ENCODE assay signal across 15 cellular contexts in the genomic region with DNA sequence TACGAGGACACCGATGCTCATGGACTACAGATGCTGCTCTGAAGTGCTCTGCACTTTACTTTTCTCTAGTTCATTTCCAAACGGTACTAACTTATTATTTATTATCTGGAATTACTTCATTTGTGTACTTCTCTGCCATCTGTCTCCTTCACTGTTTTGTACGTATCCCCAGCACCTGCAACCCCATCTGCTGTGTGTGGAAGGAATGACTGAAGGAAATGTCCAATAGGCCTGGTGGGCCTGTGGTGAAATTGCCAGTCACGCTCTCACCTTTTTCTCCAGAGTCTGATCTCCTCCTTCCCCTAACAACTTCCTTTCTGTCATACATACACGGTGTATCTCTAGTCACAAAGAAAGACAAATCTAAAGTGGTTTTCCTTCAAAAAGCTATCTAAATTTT. TPM values are rescaled to one million over a fixed set of nuclear protein-coding genes. Genes with fewer than 3 reads are reported as not detected.
DNase-seq lines count a peak whose midpoint lies in the region; ATAC-seq and FAIRE-seq lines count a peak whose summit lies in the region.
"Had no signal": no experiment of that assay in that cellular context is flagged by ENCODE, and none has a peak within 500 bp of the region (broad histone marks: within the 10 kb centered on the region; RNA-seq: fewer than 3 reads in every experiment).

No MANE protein-coding gene starts in this region.

- H3K27ac Mint-ChIP-seq in activated T-cell treated with anti-CD3 and anti-CD28 coated beads, Interleukin-2, amount 50 U/mL, for 72 hours: peak overlapping the region; percentile 62
- H3K27ac Mint-ChIP-seq in activated T-helper 1 cell treated with anti-CD3 and anti-CD28 coated beads, Interleukin-12 subunit alpha, Interleukin-12 subunit beta, Interleukin-2, Interleukin-4 antibody, amounts not matched to agents 30 ng/mL and 10 ng/mL and 1 ng/mL, durations not matched to agents 14 hours and 24 hours and 36 hours: peak overlapping the region; percentile 8
- peak overlapping the region; percentile 81 for H3K27ac Mint-ChIP-seq in stimulated activated memory B cell treated with anti-CD40 and anti-IgM and Interleukin-4, amounts not matched to agents 10 μg/mL and 1 μg/mL and 100 μg/mL, for 72 hours
- H3K27ac Mint-ChIP-seq: HFFc6 had no signal

- no peaks in the 10 kb centered on the region for H3K27me3 Mint-ChIP-seq in activated T-cell treated with anti-CD3 and anti-CD28 coated beads, Interleukin-2, amount 50 U/mL, for 72 hours (ENCODE audit: low read depth)
- no peaks in the 10 kb centered on the region for H3K27me3 Mint-ChIP-seq in activated T-cell treated with anti-CD3 and anti-CD28 coated beads, Interleukin-2, amount 50 U/mL, for 4 hours (ENCODE audit: low read depth)
- H3K27me3 Mint-ChIP-seq in activated T-helper 1 cell treated with anti-CD3 and anti-CD28 coated beads, Interleukin-12 subunit alpha, Interleukin-12 subunit beta, Interleukin-2, Interleukin-4 antibody, amounts not matched to agents 30 ng/mL and 10 ng/mL and 1 ng/mL, durations not matched to agents 14 hours and 24 hours and 36 hours (ENCODE audit: insufficient read depth): no peaks in the 10 kb centered on the region
- H3K27me3 Mint-ChIP-seq in stimulated activated memory B cell treated with anti-CD40 and anti-IgM and Interleukin-4, amounts not matched to agents 10 μg/mL and 1 μg/mL and 100 μg/mL, for 72 hours: no peaks in the 10 kb centered on the region

- H3K4me3 Mint-ChIP-seq in activated T-cell treated with anti-CD3 and anti-CD28 coated beads, Interleukin-2, amount 50 U/mL, for 72 hours: no peak overlapping the region
- no peak overlapping the region for H3K4me3 Mint-ChIP-seq in activated T-cell treated with anti-CD3 and anti-CD28 coated beads, Interleukin-2, amount 50 U/mL, for 4 hours
- no peak overlapping the region for H3K4me3 Mint-ChIP-seq in activated T-helper 1 cell treated with anti-CD3 and anti-CD28 coated beads, Interleukin-12 subunit alpha, Interleukin-12 subunit beta, Interleukin-2, Interleukin-4 antibody, amounts not matched to agents 30 ng/mL and 10 ng/mL and 1 ng/mL, durations not matched to agents 14 hours and 24 hours and 36 hours
- peak overlapping the region; percentile 56 for H3K4me3 Mint-ChIP-seq in stimulated activated memory B cell treated with anti-CD40 and anti-IgM and Interleukin-4, amounts not matched to agents 10 μg/mL and 1 μg/mL and 100 μg/mL, for 72 hours
- H3K4me3 Mint-ChIP-seq: HFFc6 had no signal

- no peak for FAIRE-seq in RCC 7860 (lab: Jason Lieb, UNC)
- FAIRE-seq: H54 had no signal

- no peak for DNase-seq in activated T-cell treated with anti-CD3 and anti-CD28 coated beads, Interleukin-2, amount 50 U/mL, for 72 hours
- DNase-seq in activated T-cell treated with anti-CD3 and anti-CD28 coated beads, Interleukin-2, amount 50 U/mL, for 4 hours: no peak
- DNase-seq in NCI-H2171 (lab: John Stamatoyannopoulos, UW) (peak; percentile 6), HT-29 (ENCODE audit: low spot score) (no peak), RCC 7860 (ENCODE audit: low spot score) (no peak)
- DNase-seq in activated T-helper 1 cell treated with anti-CD3 and anti-CD28 coated beads, Interleukin-12 subunit alpha, Interleukin-12 subunit beta, Interleukin-2, Interleukin-4 antibody, amounts not matched to agents 30 ng/mL and 10 ng/mL and 1 ng/mL, durations not matched to agents 14 hours and 24 hours and 36 hours (ENCODE audit: low spot score): no peak
- DNase-seq in activated CD4-positive, alpha-beta T cell treated with anti-CD3 and anti-CD28 coated beads, Interleukin-2, amount 50 U/mL, for 48 hours: no peak
- DNase-seq: EL, HFFc6, IMR-90, MV-4-11, NCI-H1436, NCI-H748 treated with DMSO at 0.1 percent for 48 hours had no signal

- intact Hi-C loops in activated T-helper 1 cell treated with anti-CD3 and anti-CD28 coated beads, Interleukin-12 subunit alpha, Interleukin-12 subunit beta, Interleukin-2, Interleukin-4 antibody, amounts not matched to agents 30 ng/mL and 10 ng/mL and 1 ng/mL, durations not matched to agents 14 hours and 24 hours and 36 hours (cut with micrococcal nuclease): no loop called here

- H3K9me3 Mint-ChIP-seq in activated T-cell treated with anti-CD3 and anti-CD28 coated beads, Interleukin-2, amount 50 U/mL, for 72 hours: peaks cover 0 to 3% of the 10 kb centered on the region in 2 donors
- H3K9me3 Mint-ChIP-seq in activated T-cell treated with anti-CD3 and anti-CD28 coated beads, Interleukin-2, amount 50 U/mL, for 4 hours: no peaks in the 10 kb centered on the region
- no peaks in the 10 kb centered on the region for H3K9me3 Mint-ChIP-seq in activated T-helper 1 cell treated with anti-CD3 and anti-CD28 coated beads, Interleukin-12 subunit alpha, Interleukin-12 subunit beta, Interleukin-2, Interleukin-4 antibody, amounts not matched to agents 30 ng/mL and 10 ng/mL and 1 ng/mL, durations not matched to agents 14 hours and 24 hours and 36 hours
- H3K9me3 Mint-ChIP-seq in stimulated activated memory B cell treated with anti-CD40 and anti-IgM and Interleukin-4, amounts not matched to agents 10 μg/mL and 1 μg/mL and 100 μg/mL, for 72 hours: peaks cover 4% of the 10 kb centered on the region
- H3K9me3 Mint-ChIP-seq: HFFc6 had no signal

- peaks cover 2 to 6% of the 10 kb centered on the region in 2 donors for H3K36me3 Mint-ChIP-seq in activated T-cell treated with anti-CD3 and anti-CD28 coated beads, Interleukin-2, amount 50 U/mL, for 72 hours (ENCODE audit: insufficient read depth in 2 of 2)
- peaks cover 23% of the 10 kb centered on the region for H3K36me3 Mint-ChIP-seq in activated T-cell treated with anti-CD3 and anti-CD28 coated beads, Interleukin-2, amount 50 U/mL, for 4 hours (ENCODE audit: insufficient read depth)
- H3K36me3 Mint-ChIP-seq in activated T-helper 1 cell treated with anti-CD3 and anti-CD28 coated beads, Interleukin-12 subunit alpha, Interleukin-12 subunit beta, Interleukin-2, Interleukin-4 antibody, amounts not matched to agents 30 ng/mL and 10 ng/mL and 1 ng/mL, durations not matched to agents 14 hours and 24 hours and 36 hours (ENCODE audit: low read depth): peaks cover 19% of the 10 kb centered on the region
- H3K36me3 Mint-ChIP-seq in stimulated activated memory B cell treated with anti-CD40 and anti-IgM and Interleukin-4, amounts not matched to agents 10 μg/mL and 1 μg/mL and 100 μg/mL, for 72 hours: peaks cover 15% of the 10 kb centered on the region

- ATAC-seq in activated T-cell treated with anti-CD3 and anti-CD28 coated beads, Interleukin-2, amount 50 U/mL, for 72 hours (replicated peaks in 1 of 2): no peak
- no peak for ATAC-seq in activated T-cell treated with anti-CD3 and anti-CD28 coated beads, Interleukin-2, amount 50 U/mL, for 4 hours
- ATAC-seq in stimulated activated memory B cell treated with anti-CD40 and anti-IgM and Interleukin-4, amounts not matched to agents 10 μg/mL and 1 μg/mL and 100 μg/mL, for 72 hours: no peak

- peaks cover 26% of the 10 kb centered on the region for H3K4me1 Mint-ChIP-seq in activated T-cell treated with anti-CD3 and anti-CD28 coated beads, Interleukin-2, amount 50 U/mL, for 72 hours (ENCODE audit: low read depth)
- H3K4me1 Mint-ChIP-seq in activated T-cell treated with anti-CD3 and anti-CD28 coated beads, Interleukin-2, amount 50 U/mL, for 4 hours (ENCODE audit: low read depth): peaks cover 27% of the 10 kb centered on the region
- H3K4me1 Mint-ChIP-seq in activated T-helper 1 cell treated with anti-CD3 and anti-CD28 coated beads, Interleukin-12 subunit alpha, Interleukin-12 subunit beta, Interleukin-2, Interleukin-4 antibody, amounts not matched to agents 30 ng/mL and 10 ng/mL and 1 ng/mL, durations not matched to agents 14 hours and 24 hours and 36 hours (ENCODE audit: low read depth): peaks cover 35% of the 10 kb centered on the region
- H3K4me1 Mint-ChIP-seq in stimulated activated memory B cell treated with anti-CD40 and anti-IgM and Interleukin-4, amounts not matched to agents 10 μg/mL and 1 μg/mL and 100 μg/mL, for 72 hours: peaks cover 78% of the 10 kb centered on the region

RNA-seq across cellular contexts. Expression of gene TMEM154, which starts 12.9 kb away (rescaled TPM):
- total RNA-seq in activated T-cell treated with anti-CD3 and anti-CD28 coated beads, Interleukin-2, amount 50 U/mL, for 72 hours: 10 to 100 TPM; 16.8 to 22.0 TPM
- total RNA-seq in activated T-cell treated with anti-CD3 and anti-CD28 coated beads, Interleukin-2, amount 50 U/mL, for 4 hours: 1 to 10 TPM; 5.6 to 6.2 (median 6.0) TPM
- total RNA-seq in activated T-helper 1 cell treated with anti-CD3 and anti-CD28 coated beads, Interleukin-12 subunit alpha, Interleukin-12 subunit beta, Interleukin-2, Interleukin-4 antibody, amounts not matched to agents 30 ng/mL and 10 ng/mL and 1 ng/mL, durations not matched to agents 14 hours and 24 hours and 36 hours: 13.0 and 13.3 TPM in 2 replicates
- 0.05 and 0.56 TPM in 2 replicates for total RNA-seq in HT-29 (2014; rRNA removed; shearing (Covaris generic))

Comparison
In these comparisons a context has a peak if more than half of its experiments do, and no peak if none do; other contexts are left out.
1. H3K27ac Mint-ChIP-seq: peak in every context shown above with its lines; median percentile 81 in stimulated activated memory B cell treated with anti-CD40 and anti-IgM and Interleukin-4, amounts not matched to agents 10 μg/mL and 1 μg/mL and 100 μg/mL, for 72 hours; 62 in activated T-cell treated with anti-CD3 and anti-CD28 coated beads, Interleukin-2, amount 50 U/mL, for 72 hours; 8 in activated T-helper 1 cell treated with anti-CD3 and anti-CD28 coated beads, Interleukin-12 subunit alpha, Interleukin-12 subunit beta, Interleukin-2, Interleukin-4 antibody, amounts not matched to agents 30 ng/mL and 10 ng/mL and 1 ng/mL, durations not matched to agents 14 hours and 24 hours and 36 hours.